27 cellular contexts compared by ENCODE assay signal in the genomic region with DNA sequence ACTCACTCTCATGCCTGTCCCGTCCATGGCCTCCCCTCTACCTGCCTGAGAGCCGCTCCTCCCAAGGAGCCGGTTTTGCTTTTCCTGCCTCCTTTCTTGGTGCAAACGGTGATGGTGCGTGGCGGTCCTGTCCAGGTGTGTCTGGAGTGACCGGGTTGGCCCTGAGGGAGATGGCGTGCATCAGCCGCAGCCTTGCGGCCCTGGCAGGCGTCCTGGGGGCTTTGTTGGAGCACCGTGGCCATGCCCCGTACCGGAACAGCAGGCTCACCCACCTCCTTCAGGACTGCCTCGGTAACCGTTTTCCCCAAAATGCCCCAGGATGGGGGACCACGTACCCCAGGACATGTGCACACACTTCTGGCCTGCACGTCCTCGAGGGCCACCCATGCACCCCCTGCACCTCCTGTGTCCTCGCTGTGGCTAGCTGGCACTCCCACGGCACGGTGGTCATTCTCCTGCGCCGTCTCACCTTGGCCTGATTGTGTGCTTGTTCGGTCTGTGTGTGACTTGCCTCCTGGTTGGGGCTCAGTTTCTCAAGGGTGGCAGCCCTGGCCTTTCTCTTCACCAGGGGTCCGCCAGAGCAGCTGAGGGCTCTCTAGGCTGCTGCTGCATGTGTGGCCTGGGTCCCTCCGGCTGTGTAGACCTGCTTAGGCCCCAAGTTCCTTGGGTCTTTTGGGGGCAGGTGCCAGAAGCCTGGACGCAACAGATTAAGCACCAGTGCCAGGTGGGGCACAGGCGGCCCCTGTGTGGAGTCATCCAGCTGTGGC. TPM values are rescaled to one million over a fixed set of nuclear protein-coding genes. Genes with fewer than 3 reads are reported as not detected.
A peak's percentile ranks its signal among the peaks of the same experiment; 100 is the strongest.
DNase-seq lines count a peak whose midpoint lies in the region; ATAC-seq and TF ChIP-seq lines count a peak whose summit lies in the region.
"Had no signal": no experiment of that assay in that cellular context is flagged by ENCODE, and none has a peak within 500 bp of the region (broad histone marks: within the 10 kb centered on the region; RNA-seq: fewer than 3 reads in every experiment).

No MANE protein-coding gene starts in this region.

- H2AK5ac ChIP-seq in H9 (ENCODE audit: insufficient read length, low read length), result no peak overlapping the region

- WGBS in H9 (ENCODE audit: extremely low coverage, insufficient read length, low lambda C conversion rate), result no CpG with 5 or more reads among the region's 29 CpGs
- WGBS in spleen, 5 donors, result 91 to 93% (median 92%) methylated on average over 27 to 29 of the region's 29 CpGs

- H3K4me1 Mint-ChIP-seq in H9, result no peaks in the 10 kb centered on the region
- H3K4me1 Mint-ChIP-seq: CD8-positive, alpha-beta memory T cell had no signal

- H3K18ac ChIP-seq in H9 (ENCODE audit: insufficient read length, low read depth, low read length), result peak overlapping the region; percentile 26

- H3K4ac ChIP-seq in H9 (ENCODE audit: low read depth, low read length), result no peak overlapping the region

- ATAC-seq in lower lobe of right lung (no peak), GM18511 (IDR thresholded peaks at IDR 0.05; ENCODE audit: unreplicated experiment) (no peak)

- H4K8ac ChIP-seq in H9 (replicated peaks; ENCODE audit: insufficient read length, low read depth, low read length), result no peak overlapping the region

- H3K9ac ChIP-seq in BLaER1 treated with 17β-estradiol and CSF1 and Interleukin-3, amounts not matched to agents 10 nM and 100 nM, result peak overlapping the region in 7 of 11 experiments; percentile 10 to 53 (median 41); a peak in 13 of 22 replicates
- H3K9ac ChIP-seq in H9 (ENCODE audit: extremely low read depth, insufficient read length, low read length), result no peak overlapping the region
- H3K9ac ChIP-seq: KMS-11 had no signal

- no peak overlapping the region for H2BK5ac ChIP-seq in H9 (ENCODE audit: insufficient read length, low read length)

- H2BK15ac ChIP-seq in H9 (ENCODE audit: low read depth, low read length), result no peak overlapping the region

- no peak overlapping the region for H4K5ac ChIP-seq in H9 (ENCODE audit: insufficient read length, low read depth, low read length)

- peaks cover 3% of the 10 kb centered on the region for H3K23me2 ChIP-seq in H9 (ENCODE audit: insufficient read length, low read depth, low read length, poor library complexity, severe bottlenecking)

- H3K56ac ChIP-seq in H9 (ENCODE audit: insufficient read length, low read depth, low read length), result no peak overlapping the region

- H3K23ac ChIP-seq in H9 (ENCODE audit: insufficient read length, low read depth, low read length), result no peak overlapping the region

- no peak for TF ChIP-seq POLR2A in spleen (IDR thresholded peaks at IDR 0.05)

- H4K91ac ChIP-seq in H9 (ENCODE audit: insufficient read length, low read depth, low read length), result no peak overlapping the region

- no peak overlapping the region for H3T11ph ChIP-seq in H9 (ENCODE audit: low read length)

- H3K27ac Mint-ChIP-seq in H9, result no peak overlapping the region
- H3K27ac Mint-ChIP-seq: CD8-positive, alpha-beta memory T cell had no signal

- no peak for TF ChIP-seq CTCF in H9 (conservative IDR thresholded peaks at IDR 0.05)
- no peak for TF ChIP-seq CTCF in lower lobe of right lung (IDR thresholded peaks at IDR 0.05)
- TF ChIP-seq CTCF in spleen (IDR thresholded peaks at IDR 0.05 in 8 of 11, conservative IDR thresholded peaks at IDR 0.05 in 3 of 11), result no peak

- no peak overlapping the region for H2BK12ac ChIP-seq in H9 (ENCODE audit: insufficient read length, low read depth, low read length)

- H3K4me1 ChIP-seq in BLaER1 treated with 17β-estradiol and CSF1 and Interleukin-3, amounts not matched to agents 10 nM and 100 nM, result peaks cover 39 to 62% (median 56%) of the 10 kb centered on the region in 10 experiments
- H3K4me1 ChIP-seq in H9 (ENCODE audit: insufficient read depth, low read length) (no peaks in the 10 kb centered on the region), lower lobe of right lung (peaks cover 13% of the 10 kb centered on the region), spleen (peaks cover 0 to 9% (median 0%) of the 10 kb centered on the region in 6 donors)
- H3K4me1 ChIP-seq: Peyer's patch, SJSA1 had no signal

- no peaks in the 10 kb centered on the region for H4K20me1 ChIP-seq in BLaER1 treated with 17β-estradiol and CSF1 and Interleukin-3, amounts not matched to agents 10 nM and 100 nM
- no peaks in the 10 kb centered on the region for H4K20me1 ChIP-seq in H9 (ENCODE audit: control insufficient read depth, insufficient read depth, insufficient read length)

- H3K4me2 ChIP-seq in BLaER1 treated with 17β-estradiol and CSF1 and Interleukin-3, amounts not matched to agents 10 nM and 100 nM, result peak overlapping the region; percentile 46 to 96 (median 83)
- no peak overlapping the region for H3K4me2 ChIP-seq in H9 (ENCODE audit: insufficient read depth, insufficient read length, low read length)
- H3K4me2 ChIP-seq: KMS-11 had no signal

- H2BK20ac ChIP-seq in H9 (ENCODE audit: low read depth, low read length, poor library complexity, severe bottlenecking), result no peak overlapping the region

- H3K79me1 ChIP-seq in H9 (ENCODE audit: insufficient read depth, low read depth, low read length, poor library complexity, severe bottlenecking), result no peaks in the 10 kb centered on the region

- no peaks in the 10 kb centered on the region for H3K79me2 ChIP-seq in H9 (ENCODE audit: insufficient read depth, low read length)

- H3K9me3 Mint-ChIP-seq in H9, result peaks cover 36 to 44% of the 10 kb centered on the region in 2 experiments

- no peak overlapping the region for H2BK120ac ChIP-seq in H9 (ENCODE audit: low read depth, low read length, poor library complexity, severe bottlenecking)

- H3K14ac ChIP-seq in H9 (ENCODE audit: insufficient read depth, low read length), result no peak overlapping the region

- H3K9me3 ChIP-seq in BLaER1 treated with 17β-estradiol and CSF1 and Interleukin-3, amounts not matched to agents 10 nM and 100 nM (replicated peaks in 1 of 11), result peaks cover 36 to 43% (median 38%) of the 10 kb centered on the region in 11 experiments
- H3K9me3 ChIP-seq in H9 (ENCODE audit: control insufficient read depth, low read depth, low read length), result peaks cover 32% of the 10 kb centered on the region
- peaks cover 27% of the 10 kb centered on the region for H3K9me3 ChIP-seq in lower lobe of right lung
- H3K9me3 ChIP-seq in spleen, result peaks cover 2 to 66% (median 50%) of the 10 kb centered on the region in 8 donors
- H3K9me3 ChIP-seq: SJSA1 had no signal

- DNase-seq in H9, result no peak
- peak; percentile 30 for DNase-seq in lower lobe of right lung
- peak; percentile 69 for DNase-seq in spleen
- DNase-seq in NAMALWA (ENCODE audit: low spot score), result no peak
- no peak for DNase-seq in NCI-H187 (lab: John Stamatoyannopoulos, UW)
- no peak for DNase-seq in GM19240 (ENCODE audit: insufficient read length, low spot score)
- DNase-seq: C1 segment of cervical spinal cord; Calu3; CD8-positive, alpha-beta memory T cell; DMS153; IMR-90; NCI-H1105; NCI-H146; NCI-H2029 treated with DMSO at 0.1 percent for 48 hours; NCI-H226; NCI-H524; NCI-H82; Peyer's patch had no signal

- no peak overlapping the region for H2AFZ ChIP-seq in H9 (ENCODE audit: low read length)

- no peak overlapping the region for H3K4me3 Mint-ChIP-seq in H9
- H3K4me3 Mint-ChIP-seq: CD8-positive, alpha-beta memory T cell had no signal

- intact Hi-C loops in lower lobe of right lung (cut with DNase I) (no loop called here), spleen (cut with DNase I; ENCODE audit: low total_unique reads) (no loop called here)

- H3K36me3 Mint-ChIP-seq in H9 (ENCODE audit: insufficient read depth in 1 of 3, low read depth in 3 of 3), result peaks cover 16 to 43% (median 26%) of the 10 kb centered on the region in 3 experiments
- H3K36me3 Mint-ChIP-seq: CD8-positive, alpha-beta memory T cell had no signal

- peaks cover 0 to 33% (median 10%) of the 10 kb centered on the region in 11 experiments; a peak in 14 of 22 replicates for H3K36me3 ChIP-seq in BLaER1 treated with 17β-estradiol and CSF1 and Interleukin-3, amounts not matched to agents 10 nM and 100 nM
- H3K36me3 ChIP-seq in lower lobe of right lung (no peaks in the 10 kb centered on the region), spleen (no peaks in the 10 kb centered on the region)
- H3K36me3 ChIP-seq: Peyer's patch, SJSA1 had no signal

- peaks cover 0 to 28% (median 0%) of the 10 kb centered on the region in 11 experiments; a peak in 7 of 22 replicates for H3K27me3 ChIP-seq in BLaER1 treated with 17β-estradiol and CSF1 and Interleukin-3, amounts not matched to agents 10 nM and 100 nM
- H3K27me3 ChIP-seq in H9 (ENCODE audit: insufficient read depth, low read length) (no peaks in the 10 kb centered on the region), lower lobe of right lung (ENCODE audit: low read depth) (no peaks in the 10 kb centered on the region), spleen (replicated peaks in 1 of 7) (no peaks in the 10 kb centered on the region)
- H3K27me3 ChIP-seq: Peyer's patch, SJSA1 had no signal

- peak overlapping the region in 3 of 10 experiments; percentile 2 to 8 (median 7); a peak in 4 of 20 replicates for H3K4me3 ChIP-seq in BLaER1 treated with 17β-estradiol and CSF1 and Interleukin-3, amounts not matched to agents 10 nM and 100 nM
- H3K4me3 ChIP-seq in lower lobe of right lung (no peak overlapping the region), spleen (no peak overlapping the region)
- H3K4me3 ChIP-seq: Peyer's patch, SJSA1 had no signal

- H3K27ac ChIP-seq in BLaER1 treated with 17β-estradiol and CSF1 and Interleukin-3, amounts not matched to agents 10 nM and 100 nM, result peak overlapping the region in 7 of 11 experiments; percentile 12 to 65 (median 38); a peak in 12 of 22 replicates
- H3K27ac ChIP-seq in H9 (ENCODE audit: insufficient read length, low read depth, low read length), result no peak overlapping the region
- no peak overlapping the region for H3K27ac ChIP-seq in lower lobe of right lung
- H3K27ac ChIP-seq in spleen, result no peak overlapping the region
- H3K27ac ChIP-seq: KMS-11, Peyer's patch, SJSA1 had no signal

- H3K27me3 Mint-ChIP-seq in H9 (ENCODE audit: low read depth), result peaks cover 13% of the 10 kb centered on the region

RNA-seq across cellular contexts. Expression of gene FRMD1, which starts 36.4 kb away (rescaled TPM):
- total RNA-seq in H9 (2021), result not detected in 2 replicates
- total RNA-seq in lower lobe of right lung, result not detected
- 1 to 10 TPM in 6 of 7 donors, under 1 TPM in 1; 0.59 to 9.5 (median 1.5) TPM for total RNA-seq in spleen
- 1 to 10 TPM in 1 of 3 donors, under 1 TPM in 2; 0.14 to 3.1 (median 0.33) TPM for polyA plus RNA-seq in spleen
- total RNA-seq: A673; Calu3; CD8-positive, alpha-beta memory T cell; G401; H4; HT1080; IMR-90; OCI-LY7; SJSA1 had no signal
- polyA plus RNA-seq: CD8-positive, alpha-beta memory T cell; IMR-90 had no signal

RNA-seq across cellular contexts. Expression of gene KIF25, which starts 45.1 kb away (rescaled TPM):
- total RNA-seq in H9 (2021) (0.22 and 0.59 TPM in 2 replicates), lower lobe of right lung (0.56 TPM), spleen (1 to 10 TPM in 1 of 7 donors, under 1 TPM in 3, not detected in 3; 0.32 to 1.7 (median 0.47) TPM)
- polyA plus RNA-seq in spleen, result 1 to 10 TPM in 1 of 3 donors, under 1 TPM in 2; 0.49 to 1.1 (median 0.51) TPM
- total RNA-seq: Calu3; CD8-positive, alpha-beta memory T cell; G401; HT1080; IMR-90; OCI-LY7; Peyer's patch; SJSA1 had no signal
- polyA plus RNA-seq: CD8-positive, alpha-beta memory T cell; IMR-90 had no signal

Comparison
In these comparisons a context has a peak if more than half of its experiments do, and no peak if none do; other contexts are left out.
1. H3K27ac ChIP-seq: peak in BLaER1 treated with 17β-estradiol and CSF1 and Interleukin-3, amounts not matched to agents 10 nM and 100 nM (7 of 11); none in H9 (single experiment), lower lobe of right lung (single experiment) and spleen (0 of 8).
2. DNase-seq: peak in lower lobe of right lung (single experiment) and spleen (single experiment); none in H9 (single experiment), NAMALWA (single experiment), NCI-H187 (0 of 2) and GM19240 (single experiment).